In genomic region chr17:48954300-48954755, GRCh38 we compare ENCODE assay signal across 1 cellular context.
TF ChIP-seq lines count a peak whose summit lies in the region.

No MANE protein-coding gene starts in this region.

TF ChIP-seq in HepG2, 621 proteins besides CTCF, POLR2A, EP300 and RAD21 (continued from another document and continues in another):
- no peak for TF ChIP-seq HNRNPLL (IDR thresholded peaks at IDR 0.05; ENCODE audit: low read depth, low read length, poor library complexity, severe bottlenecking)
- no peak for TF ChIP-seq MAFF (IDR thresholded peaks at IDR 0.05; ENCODE audit: low read depth, low read length)
- no peak for TF ChIP-seq PHF21A (CRISPR knock-in tag; IDR thresholded peaks at IDR 0.05)
- TF ChIP-seq ZNF572 (CRISPR knock-in tag; IDR thresholded peaks at IDR 0.05): no peak
- TF ChIP-seq PBX2 (CRISPR knock-in tag; IDR thresholded peaks at IDR 0.05): no peak
- TF ChIP-seq ZNF839 (CRISPR knock-in tag; IDR thresholded peaks at IDR 0.05; ENCODE audit: borderline replicate concordance): no peak
- no peak for TF ChIP-seq UBTF (CRISPR knock-in tag; IDR thresholded peaks at IDR 0.05)
- no peak for TF ChIP-seq ZNF432 (CRISPR knock-in tag; IDR thresholded peaks at IDR 0.05; ENCODE audit: borderline replicate concordance)
- TF ChIP-seq THRA (CRISPR knock-in tag; IDR thresholded peaks at IDR 0.05; ENCODE audit: borderline replicate concordance): no peak; the same call in 1 of the 2 replicates
- TF ChIP-seq HNRNPK (IDR thresholded peaks at IDR 0.05; ENCODE audit: low read depth, low read length, poor library complexity, severe bottlenecking): no peak
- TF ChIP-seq NFKBIZ (CRISPR knock-in tag; IDR thresholded peaks at IDR 0.05): no peak
- TF ChIP-seq GTF3A (CRISPR knock-in tag; conservative IDR thresholded peaks at IDR 0.05): no peak
- TF ChIP-seq STAT5B (CRISPR knock-in tag; IDR thresholded peaks at IDR 0.05): no peak
- TF ChIP-seq REPIN1 (CRISPR knock-in tag; IDR thresholded peaks at IDR 0.05; ENCODE audit: borderline replicate concordance, low read depth): no peak; the same call in 1 of the 2 replicates
- peak; percentile 58; the same call in 1 of the 2 replicates for TF ChIP-seq NR2F2 (IDR thresholded peaks at IDR 0.05; ENCODE audit: borderline replicate concordance, low read depth)
- TF ChIP-seq ZKSCAN1 (IDR thresholded peaks at IDR 0.05; ENCODE audit: low read length): no peak
- no peak for TF ChIP-seq ADNP (CRISPR knock-in tag; IDR thresholded peaks at IDR 0.05)
- TF ChIP-seq LRRFIP1 (CRISPR knock-in tag; conservative IDR thresholded peaks at IDR 0.05): no peak
- no peak for TF ChIP-seq ZNF83 (CRISPR knock-in tag; IDR thresholded peaks at IDR 0.05; ENCODE audit: borderline replicate concordance)
- no peak for TF ChIP-seq ZNF782 (CRISPR knock-in tag; IDR thresholded peaks at IDR 0.05; ENCODE audit: borderline replicate concordance)
- TF ChIP-seq ZNF761 (CRISPR knock-in tag; conservative IDR thresholded peaks at IDR 0.05): no peak
- no peak for TF ChIP-seq ZNF562 (CRISPR knock-in tag; IDR thresholded peaks at IDR 0.05; ENCODE audit: borderline replicate concordance)
- TF ChIP-seq HDAC2 (CRISPR knock-in tag; IDR thresholded peaks at IDR 0.05): 0 out of 2 replicates have a peak, but pooled peaks have one; percentile 10
- TF ChIP-seq ZNF317 (CRISPR knock-in tag; IDR thresholded peaks at IDR 0.05): no peak
- TF ChIP-seq BCL6 (CRISPR knock-in tag; IDR thresholded peaks at IDR 0.05): no peak
- TF ChIP-seq BRCA1 (CRISPR knock-in tag; IDR thresholded peaks at IDR 0.05): peak; percentile 61; the same call in 1 of the 2 replicates
- TF ChIP-seq ELF4 (CRISPR knock-in tag; IDR thresholded peaks at IDR 0.05; ENCODE audit: borderline replicate concordance): 0 out of 2 replicates have a peak, but pooled peaks have one; percentile 33
- 0 out of 2 replicates have a peak, but pooled peaks have one; percentile 34 for TF ChIP-seq ZFP90 (CRISPR knock-in tag; IDR thresholded peaks at IDR 0.05; ENCODE audit: borderline replicate concordance)
- TF ChIP-seq U2AF2 (IDR thresholded peaks at IDR 0.05; ENCODE audit: low read depth, low read length): no peak
- no peak for TF ChIP-seq TMF1 (CRISPR knock-in tag; IDR thresholded peaks at IDR 0.05; ENCODE audit: low read depth)
- TF ChIP-seq CCAR2 (optimal IDR thresholded peaks at IDR 0.05; ENCODE audit: low read depth, low read length): no peak
- no peak for TF ChIP-seq ZFAT (CRISPR knock-in tag; conservative IDR thresholded peaks at IDR 0.05)
- TF ChIP-seq CBX2 (IDR thresholded peaks at IDR 0.05; ENCODE audit: low read depth, low read length): no peak
- no peak for TF ChIP-seq CBX2 (CRISPR knock-in tag; IDR thresholded peaks at IDR 0.05; ENCODE audit: low read depth)
- TF ChIP-seq ZNF615 (CRISPR knock-in tag; IDR thresholded peaks at IDR 0.05; ENCODE audit: borderline replicate concordance): 0 out of 2 replicates have a peak, but pooled peaks have one; percentile 37
- TF ChIP-seq ZNF557 (CRISPR knock-in tag; IDR thresholded peaks at IDR 0.05): no peak
- no peak for TF ChIP-seq HOXA7 (CRISPR knock-in tag; IDR thresholded peaks at IDR 0.05)
- no peak for TF ChIP-seq MTF1 (CRISPR knock-in tag; IDR thresholded peaks at IDR 0.05)
- TF ChIP-seq HNF1A (IDR thresholded peaks at IDR 0.05; ENCODE audit: low read depth): no peak
- no peak for TF ChIP-seq HNF1A (CRISPR knock-in tag; IDR thresholded peaks at IDR 0.05; ENCODE audit: borderline replicate concordance)
- TF ChIP-seq KLF13 (CRISPR knock-in tag; IDR thresholded peaks at IDR 0.05): no peak
- TF ChIP-seq SRSF1 (optimal IDR thresholded peaks at IDR 0.05; ENCODE audit: low read depth, low read length): no peak
- peak; percentile 34; the same call in 1 of the 2 replicates for TF ChIP-seq ZFX (CRISPR knock-in tag; IDR thresholded peaks at IDR 0.05; ENCODE audit: low read depth)
- no peak for TF ChIP-seq ZNF563 (CRISPR knock-in tag; IDR thresholded peaks at IDR 0.05)
- TF ChIP-seq TARDBP (CRISPR knock-in tag; IDR thresholded peaks at IDR 0.05): no peak; the same call in 1 of the 2 replicates
- no peak for TF ChIP-seq ZNF549 (CRISPR knock-in tag; IDR thresholded peaks at IDR 0.05)
- TF ChIP-seq NKX3-1 (CRISPR knock-in tag; IDR thresholded peaks at IDR 0.05): no peak
- TF ChIP-seq TRIM22 (IDR thresholded peaks at IDR 0.05): no peak
- TF ChIP-seq ZBTB44 (CRISPR knock-in tag; IDR thresholded peaks at IDR 0.05): no peak
- TF ChIP-seq ZNF530 (CRISPR knock-in tag; IDR thresholded peaks at IDR 0.05; ENCODE audit: low read depth): no peak
- TF ChIP-seq MXD1 (CRISPR knock-in tag; IDR thresholded peaks at IDR 0.05): no peak
- TF ChIP-seq ZNF446 (CRISPR knock-in tag; IDR thresholded peaks at IDR 0.05): no peak
- no peak for TF ChIP-seq WIZ (CRISPR knock-in tag; IDR thresholded peaks at IDR 0.05)
- no peak for TF ChIP-seq AHR (CRISPR knock-in tag; IDR thresholded peaks at IDR 0.05)
- TF ChIP-seq CCDC6 (CRISPR knock-in tag; IDR thresholded peaks at IDR 0.05): no peak
- 0 out of 2 replicates have a peak, but pooled peaks have one; percentile 14 for TF ChIP-seq BORCS8-MEF2B (CRISPR knock-in tag; IDR thresholded peaks at IDR 0.05)
- no peak for TF ChIP-seq TCF12 (IDR thresholded peaks at IDR 0.05)
- no peak for TF ChIP-seq TCF12 (CRISPR knock-in tag; IDR thresholded peaks at IDR 0.05)
